Comparison of ENCODE assay signal across 31 cellular contexts in genomic region chr16:87115646-87116045, GRCh38.
"Had no signal": no experiment of that assay in that cellular context is flagged by ENCODE, and none has a peak within 500 bp of the region (broad histone marks: within the 10 kb centered on the region; RNA-seq: fewer than 3 reads in every experiment).

No MANE protein-coding gene starts in this region.

- H3K27me3 ChIP-seq: brain microvascular endothelial cell, colonic mucosa had no signal

- ATAC-seq: activated CD4-positive, CD25-positive, alpha-beta regulatory T cell treated with anti-CD3 and anti-CD28 coated beads, Interleukin-2, amount 50 U/mL, for 24 hours; activated CD8-positive, alpha-beta T cell treated with anti-CD3 and anti-CD28 coated beads for 36 hours; activated T-cell treated with anti-CD3 and anti-CD28 coated beads, Interleukin-2, amount 50 U/mL, for 4 hours; activated T-helper 17 cell treated with anti-CD3 and anti-CD28 coated beads, Interleukin-2, amount 50 U/mL, for 72 hours; gastroesophageal sphincter; T-helper 17 cell had no signal

- DNase-seq: activated B cell treated with CpG ODN at 0.5 μM for 24 hours; activated CD4-positive, alpha-beta T cell treated with anti-CD3 and anti-CD28 coated beads for 48 hours; activated CD4-positive, alpha-beta T cell treated with anti-CD3 and anti-CD28 coated beads, Interleukin-2, amount 50 U/mL, for 1 hour; activated CD4-positive, alpha-beta T cell treated with anti-CD3 and anti-CD28 coated beads, Interleukin-2, amount 50 U/mL, for 48 hours; activated CD8-positive, alpha-beta memory T cell treated with anti-CD3 and anti-CD28 coated beads for 24 hours; activated CD8-positive, alpha-beta T cell treated with anti-CD3 and anti-CD28 coated beads for 36 hours; activated effector memory CD4-positive, alpha-beta T cell treated with Interleukin-2 at 50 U/mL for 16 hours; activated gamma-delta T cell treated with Interleukin-2 at 50 U/mL for 16 hours; activated naive CD4-positive, alpha-beta T cell treated with anti-CD3 and anti-CD28 coated beads, Interleukin-2, amount 50 U/mL, for 16 hours; activated naive CD4-positive, alpha-beta T cell treated with Interleukin-2 at 50 U/mL for 16 hours; activated T-cell treated with anti-CD3 and anti-CD28 coated beads, Interleukin-2, amount 50 U/mL, for 4 hours; amniotic stem cell; anterior cingulate cortex; brain microvascular endothelial cell; central memory CD4-positive, alpha-beta T cell; cerebellar nuclear complex; colonic mucosa; effector CD8-positive, alpha-beta T cell; erythroblast; foreskin melanocyte; T-helper 1 cell; T-helper 17 cell; T1000 had no signal

- H3K9me3 ChIP-seq: colonic mucosa, esophagus muscularis mucosa, gastroesophageal sphincter had no signal

- H3K4me3 ChIP-seq: colonic mucosa, esophagus muscularis mucosa, gastroesophageal sphincter had no signal

- FAIRE-seq: astrocyte, endometrium, endothelial cell of umbilical vein had no signal

- H3K4me1 ChIP-seq: colonic mucosa, esophagus muscularis mucosa, gastroesophageal sphincter had no signal

- H3K27ac ChIP-seq: brain microvascular endothelial cell, colonic mucosa, esophagus muscularis mucosa, gastroesophageal sphincter, VCaP had no signal

- H3K36me3 ChIP-seq: brain microvascular endothelial cell, colonic mucosa, esophagus muscularis mucosa, gastroesophageal sphincter had no signal
